In the genomic region with DNA sequence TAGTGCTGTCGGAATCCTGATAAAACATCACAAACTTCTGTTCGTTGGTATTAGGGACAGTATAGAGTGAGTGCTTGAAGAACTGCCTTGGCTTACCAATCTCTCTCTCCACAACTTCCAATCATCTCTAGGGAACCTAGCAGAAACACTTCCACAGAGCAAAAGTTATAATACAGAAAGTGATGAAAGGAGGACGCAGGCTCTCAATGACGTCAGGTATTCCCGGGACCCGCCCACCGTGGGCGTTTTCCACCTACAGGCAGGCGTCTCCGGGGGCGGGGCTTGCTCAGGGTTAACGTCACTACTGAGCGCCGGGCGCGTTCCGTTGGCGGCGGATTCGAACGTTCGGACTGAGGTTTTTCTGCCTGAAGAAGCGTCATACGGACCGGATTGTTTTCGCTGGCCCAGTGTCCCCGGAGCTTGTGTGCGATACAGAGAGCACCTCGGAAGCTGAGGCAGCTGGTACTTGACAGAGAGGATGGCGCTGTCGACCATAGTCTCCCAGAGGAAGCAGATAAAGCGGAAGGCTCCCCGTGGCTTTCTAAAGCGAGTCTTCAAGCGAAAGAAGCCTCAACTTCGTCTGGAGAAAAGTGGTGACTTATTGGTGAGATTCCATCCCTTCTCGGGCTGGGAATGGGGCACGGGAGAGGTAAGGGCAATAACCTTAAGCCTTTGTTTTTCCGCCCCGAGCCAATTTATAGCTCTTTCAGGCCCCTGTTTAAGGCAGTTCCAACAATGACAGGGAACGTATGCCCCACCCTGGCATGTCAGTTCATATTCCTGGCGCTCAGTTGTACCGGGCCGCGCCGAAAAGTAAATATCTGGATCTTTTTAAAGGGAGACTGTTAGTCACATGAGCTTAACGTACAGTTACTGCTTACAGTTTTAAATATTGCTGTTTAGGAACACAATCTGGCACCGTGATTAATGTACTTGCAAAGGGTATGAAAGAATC, we compare ENCODE assay signal across 1 cellular context.
TF ChIP-seq lines count a peak whose summit lies in the region.

A gene (plus strand): TSS at position 320 of the 955 bp plus-strand sequence. CDS start 159 bp downstream, at position 479.

TF ChIP-seq in HEK293, 187 proteins besides CTCF, POLR2A, EP300 and RAD21 (continued from another document and continues in another):
- TF ChIP-seq, protein P1, sequence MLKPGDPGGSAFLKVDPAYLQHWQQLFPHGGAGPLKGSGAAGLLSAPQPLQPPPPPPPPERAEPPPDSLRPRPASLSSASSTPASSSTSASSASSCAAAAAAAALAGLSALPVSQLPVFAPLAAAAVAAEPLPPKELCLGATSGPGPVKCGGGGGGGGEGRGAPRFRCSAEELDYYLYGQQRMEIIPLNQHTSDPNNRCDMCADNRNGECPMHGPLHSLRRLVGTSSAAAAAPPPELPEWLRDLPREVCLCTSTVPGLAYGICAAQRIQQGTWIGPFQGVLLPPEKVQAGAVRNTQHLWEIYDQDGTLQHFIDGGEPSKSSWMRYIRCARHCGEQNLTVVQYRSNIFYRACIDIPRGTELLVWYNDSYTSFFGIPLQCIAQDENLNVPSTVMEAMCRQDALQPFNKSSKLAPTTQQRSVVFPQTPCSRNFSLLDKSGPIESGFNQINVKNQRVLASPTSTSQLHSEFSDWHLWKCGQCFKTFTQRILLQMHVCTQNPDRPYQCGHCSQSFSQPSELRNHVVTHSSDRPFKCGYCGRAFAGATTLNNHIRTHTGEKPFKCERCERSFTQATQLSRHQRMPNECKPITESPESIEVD (tag by site-specific recombination; IDR thresholded peaks at IDR 0.05): peak; percentile 49; the same call in 1 of the 2 replicates
- TF ChIP-seq OSR2 (tag by site-specific recombination; IDR thresholded peaks at IDR 0.05): no peak
- 0 out of 2 replicates have a peak, but pooled peaks have one; percentile 22 for TF ChIP-seq ZIC2 (tag by site-specific recombination; IDR thresholded peaks at IDR 0.05)
- peak; percentile 86 for TF ChIP-seq KLF9 (tag by site-specific recombination; IDR thresholded peaks at IDR 0.05; ENCODE audit: low read depth)
- TF ChIP-seq ZNF76 (tag by site-specific recombination; IDR thresholded peaks at IDR 0.05; ENCODE audit: borderline replicate concordance, low read depth): peak; percentile 44; the same call in 1 of the 2 replicates
- TF ChIP-seq ZNF155 (tag by site-specific recombination; IDR thresholded peaks at IDR 0.05): no peak
- no peak for TF ChIP-seq ZNF404 (tag by site-specific recombination; IDR thresholded peaks at IDR 0.05)
- peak; percentile 38; the same call in 1 of the 2 replicates for TF ChIP-seq ZNF843 (tag by site-specific recombination; IDR thresholded peaks at IDR 0.05)
- no peak for TF ChIP-seq ZNF768 (tag by site-specific recombination; IDR thresholded peaks at IDR 0.05)
- TF ChIP-seq ZNF239 (tag by site-specific recombination; IDR thresholded peaks at IDR 0.05): no peak
- peak; percentile 63; the same call in 1 of the 2 replicates for TF ChIP-seq ZXDB (tag by site-specific recombination; IDR thresholded peaks at IDR 0.05)
- 0 out of 2 replicates have a peak, but pooled peaks have one; percentile 69 for TF ChIP-seq KLF7 (tag by site-specific recombination; IDR thresholded peaks at IDR 0.05; ENCODE audit: borderline replicate concordance)
- TF ChIP-seq ZBTB8A (tag by site-specific recombination; IDR thresholded peaks at IDR 0.05): peak; percentile 72
- no peak for TF ChIP-seq ZNF416 (tag by site-specific recombination; IDR thresholded peaks at IDR 0.05)
- TF ChIP-seq, protein P2, sequence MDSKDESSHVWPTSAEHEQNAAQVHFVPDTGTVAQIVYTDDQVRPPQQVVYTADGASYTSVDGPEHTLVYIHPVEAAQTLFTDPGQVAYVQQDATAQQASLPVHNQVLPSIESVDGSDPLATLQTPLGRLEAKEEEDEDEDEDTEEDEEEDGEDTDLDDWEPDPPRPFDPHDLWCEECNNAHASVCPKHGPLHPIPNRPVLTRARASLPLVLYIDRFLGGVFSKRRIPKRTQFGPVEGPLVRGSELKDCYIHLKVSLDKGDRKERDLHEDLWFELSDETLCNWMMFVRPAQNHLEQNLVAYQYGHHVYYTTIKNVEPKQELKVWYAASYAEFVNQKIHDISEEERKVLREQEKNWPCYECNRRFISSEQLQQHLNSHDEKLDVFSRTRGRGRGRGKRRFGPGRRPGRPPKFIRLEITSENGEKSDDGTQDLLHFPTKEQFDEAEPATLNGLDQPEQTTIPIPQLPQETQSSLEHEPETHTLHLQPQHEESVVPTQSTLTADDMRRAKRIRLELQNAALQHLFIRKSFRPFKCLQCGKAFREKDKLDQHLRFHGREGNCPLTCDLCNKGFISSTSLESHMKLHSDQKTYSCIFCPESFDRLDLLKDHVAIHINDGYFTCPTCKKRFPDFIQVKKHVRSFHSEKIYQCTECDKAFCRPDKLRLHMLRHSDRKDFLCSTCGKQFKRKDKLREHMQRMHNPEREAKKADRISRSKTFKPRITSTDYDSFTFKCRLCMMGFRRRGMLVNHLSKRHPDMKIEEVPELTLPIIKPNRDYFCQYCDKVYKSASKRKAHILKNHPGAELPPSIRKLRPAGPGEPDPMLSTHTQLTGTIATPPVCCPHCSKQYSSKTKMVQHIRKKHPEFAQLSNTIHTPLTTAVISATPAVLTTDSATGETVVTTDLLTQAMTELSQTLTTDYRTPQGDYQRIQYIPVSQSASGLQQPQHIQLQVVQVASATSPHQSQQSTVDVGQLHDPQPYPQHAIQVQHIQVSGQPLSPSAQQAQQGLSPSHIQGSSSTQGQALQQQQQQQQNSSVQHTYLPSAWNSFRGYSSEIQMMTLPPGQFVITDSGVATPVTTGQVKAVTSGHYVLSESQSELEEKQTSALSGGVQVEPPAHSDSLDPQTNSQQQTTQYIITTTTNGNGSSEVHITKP (tag by site-specific recombination; IDR thresholded peaks at IDR 0.05): peak; percentile 45; the same call in 1 of the 2 replicates
- no peak for TF ChIP-seq ZNF677 (tag by site-specific recombination; IDR thresholded peaks at IDR 0.05)
- TF ChIP-seq ZNF510 (tag by site-specific recombination; IDR thresholded peaks at IDR 0.05; ENCODE audit: insufficient replicate concordance): no peak
- peak; percentile 42; the same call in 1 of the 2 replicates for TF ChIP-seq ZNF558 (tag by site-specific recombination; IDR thresholded peaks at IDR 0.05)
- TF ChIP-seq, protein P3, sequence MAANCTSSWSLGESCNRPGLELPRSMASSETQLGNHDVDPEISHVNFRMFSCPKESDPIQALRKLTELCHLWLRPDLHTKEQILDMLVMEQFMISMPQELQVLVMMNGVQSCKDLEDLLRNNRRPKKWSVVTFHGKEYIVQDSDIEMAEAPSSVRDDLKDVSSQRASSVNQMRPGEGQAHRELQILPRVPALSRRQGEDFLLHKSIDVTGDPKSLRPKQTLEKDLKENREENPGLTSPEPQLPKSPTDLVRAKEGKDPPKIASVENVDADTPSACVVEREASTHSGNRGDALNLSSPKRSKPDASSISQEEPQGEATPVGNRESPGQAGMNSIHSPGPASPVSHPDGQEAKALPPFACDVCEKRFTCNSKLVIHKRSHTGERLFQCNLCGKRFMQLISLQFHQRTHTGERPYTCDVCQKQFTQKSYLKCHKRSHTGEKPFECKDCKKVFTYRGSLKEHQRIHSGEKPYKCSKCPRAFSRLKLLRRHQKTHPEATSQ (tag by site-specific recombination; IDR thresholded peaks at IDR 0.05): no peak
- TF ChIP-seq ZBTB17 (tag by site-specific recombination; IDR thresholded peaks at IDR 0.05): peak; percentile 95
- peak; percentile 20; the same call in 1 of the 2 replicates for TF ChIP-seq ZSCAN30 (tag by site-specific recombination; IDR thresholded peaks at IDR 0.05)
- peak; percentile 51; the same call in 1 of the 2 replicates for TF ChIP-seq ZNF24 (tag by site-specific recombination; IDR thresholded peaks at IDR 0.05)
- no peak for TF ChIP-seq BCL11B (tag by site-specific recombination; IDR thresholded peaks at IDR 0.05; ENCODE audit: low read depth)
- no peak for TF ChIP-seq ZNF571 (tag by site-specific recombination; IDR thresholded peaks at IDR 0.05)
- TF ChIP-seq ZNF660 (tag by site-specific recombination; IDR thresholded peaks at IDR 0.05): peak; percentile 73
- TF ChIP-seq ZNF658 (tag by site-specific recombination; IDR thresholded peaks at IDR 0.05): no peak
- peak; percentile 50; the same call in 1 of the 2 replicates for TF ChIP-seq ZFP37 (tag by site-specific recombination; IDR thresholded peaks at IDR 0.05)
- TF ChIP-seq GLIS2 (tag by site-specific recombination; IDR thresholded peaks at IDR 0.05): no peak
- TF ChIP-seq, protein P4, sequence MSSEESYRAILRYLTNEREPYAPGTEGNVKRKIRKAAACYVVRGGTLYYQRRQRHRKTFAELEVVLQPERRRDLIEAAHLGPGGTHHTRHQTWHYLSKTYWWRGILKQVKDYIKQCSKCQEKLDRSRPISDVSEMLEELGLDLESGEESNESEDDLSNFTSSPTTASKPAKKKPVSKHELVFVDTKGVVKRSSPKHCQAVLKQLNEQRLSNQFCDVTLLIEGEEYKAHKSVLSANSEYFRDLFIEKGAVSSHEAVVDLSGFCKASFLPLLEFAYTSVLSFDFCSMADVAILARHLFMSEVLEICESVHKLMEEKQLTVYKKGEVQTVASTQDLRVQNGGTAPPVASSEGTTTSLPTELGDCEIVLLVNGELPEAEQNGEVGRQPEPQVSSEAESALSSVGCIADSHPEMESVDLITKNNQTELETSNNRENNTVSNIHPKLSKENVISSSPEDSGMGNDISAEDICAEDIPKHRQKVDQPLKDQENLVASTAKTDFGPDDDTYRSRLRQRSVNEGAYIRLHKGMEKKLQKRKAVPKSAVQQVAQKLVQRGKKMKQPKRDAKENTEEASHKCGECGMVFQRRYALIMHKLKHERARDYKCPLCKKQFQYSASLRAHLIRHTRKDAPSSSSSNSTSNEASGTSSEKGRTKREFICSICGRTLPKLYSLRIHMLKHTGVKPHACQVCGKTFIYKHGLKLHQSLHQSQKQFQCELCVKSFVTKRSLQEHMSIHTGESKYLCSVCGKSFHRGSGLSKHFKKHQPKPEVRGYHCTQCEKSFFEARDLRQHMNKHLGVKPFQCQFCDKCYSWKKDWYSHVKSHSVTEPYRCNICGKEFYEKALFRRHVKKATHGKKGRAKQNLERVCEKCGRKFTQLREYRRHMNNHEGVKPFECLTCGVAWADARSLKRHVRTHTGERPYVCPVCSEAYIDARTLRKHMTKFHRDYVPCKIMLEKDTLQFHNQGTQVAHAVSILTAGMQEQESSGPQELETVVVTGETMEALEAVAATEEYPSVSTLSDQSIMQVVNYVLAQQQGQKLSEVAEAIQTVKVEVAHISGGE (tag by site-specific recombination; conservative IDR thresholded peaks at IDR 0.05; ENCODE audit: low read depth): peak; percentile 41; the same call in 1 of the 2 replicates
- TF ChIP-seq, protein P5, sequence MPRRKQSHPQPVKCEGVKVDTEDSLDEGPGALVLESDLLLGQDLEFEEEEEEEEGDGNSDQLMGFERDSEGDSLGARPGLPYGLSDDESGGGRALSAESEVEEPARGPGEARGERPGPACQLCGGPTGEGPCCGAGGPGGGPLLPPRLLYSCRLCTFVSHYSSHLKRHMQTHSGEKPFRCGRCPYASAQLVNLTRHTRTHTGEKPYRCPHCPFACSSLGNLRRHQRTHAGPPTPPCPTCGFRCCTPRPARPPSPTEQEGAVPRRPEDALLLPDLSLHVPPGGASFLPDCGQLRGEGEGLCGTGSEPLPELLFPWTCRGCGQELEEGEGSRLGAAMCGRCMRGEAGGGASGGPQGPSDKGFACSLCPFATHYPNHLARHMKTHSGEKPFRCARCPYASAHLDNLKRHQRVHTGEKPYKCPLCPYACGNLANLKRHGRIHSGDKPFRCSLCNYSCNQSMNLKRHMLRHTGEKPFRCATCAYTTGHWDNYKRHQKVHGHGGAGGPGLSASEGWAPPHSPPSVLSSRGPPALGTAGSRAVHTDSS (tag by site-specific recombination; IDR thresholded peaks at IDR 0.05): no peak
- TF ChIP-seq, protein P6, sequence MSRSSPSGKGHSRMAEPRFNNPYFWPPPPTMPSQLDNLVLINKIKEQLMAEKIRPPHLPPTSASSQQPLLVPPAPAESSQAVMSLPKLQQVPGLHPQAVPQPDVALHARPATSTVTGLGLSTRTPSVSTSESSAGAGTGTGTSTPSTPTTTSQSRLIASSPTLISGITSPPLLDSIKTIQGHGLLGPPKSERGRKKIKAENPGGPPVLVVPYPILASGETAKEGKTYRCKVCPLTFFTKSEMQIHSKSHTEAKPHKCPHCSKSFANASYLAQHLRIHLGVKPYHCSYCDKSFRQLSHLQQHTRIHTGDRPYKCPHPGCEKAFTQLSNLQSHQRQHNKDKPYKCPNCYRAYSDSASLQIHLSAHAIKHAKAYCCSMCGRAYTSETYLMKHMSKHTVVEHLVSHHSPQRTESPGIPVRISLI (tag by site-specific recombination; IDR thresholded peaks at IDR 0.05): peak; percentile 92
- TF ChIP-seq, protein P7, sequence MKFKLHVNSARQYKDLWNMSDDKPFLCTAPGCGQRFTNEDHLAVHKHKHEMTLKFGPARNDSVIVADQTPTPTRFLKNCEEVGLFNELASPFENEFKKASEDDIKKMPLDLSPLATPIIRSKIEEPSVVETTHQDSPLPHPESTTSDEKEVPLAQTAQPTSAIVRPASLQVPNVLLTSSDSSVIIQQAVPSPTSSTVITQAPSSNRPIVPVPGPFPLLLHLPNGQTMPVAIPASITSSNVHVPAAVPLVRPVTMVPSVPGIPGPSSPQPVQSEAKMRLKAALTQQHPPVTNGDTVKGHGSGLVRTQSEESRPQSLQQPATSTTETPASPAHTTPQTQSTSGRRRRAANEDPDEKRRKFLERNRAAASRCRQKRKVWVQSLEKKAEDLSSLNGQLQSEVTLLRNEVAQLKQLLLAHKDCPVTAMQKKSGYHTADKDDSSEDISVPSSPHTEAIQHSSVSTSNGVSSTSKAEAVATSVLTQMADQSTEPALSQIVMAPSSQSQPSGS (tag by site-specific recombination; IDR thresholded peaks at IDR 0.05; ENCODE audit: low read depth): peak; percentile 99
- peak; percentile 72 for TF ChIP-seq KLF1 (tag by site-specific recombination; IDR thresholded peaks at IDR 0.05)
